Comparison of ENCODE assay signal across 18 cellular contexts in the genomic region with DNA sequence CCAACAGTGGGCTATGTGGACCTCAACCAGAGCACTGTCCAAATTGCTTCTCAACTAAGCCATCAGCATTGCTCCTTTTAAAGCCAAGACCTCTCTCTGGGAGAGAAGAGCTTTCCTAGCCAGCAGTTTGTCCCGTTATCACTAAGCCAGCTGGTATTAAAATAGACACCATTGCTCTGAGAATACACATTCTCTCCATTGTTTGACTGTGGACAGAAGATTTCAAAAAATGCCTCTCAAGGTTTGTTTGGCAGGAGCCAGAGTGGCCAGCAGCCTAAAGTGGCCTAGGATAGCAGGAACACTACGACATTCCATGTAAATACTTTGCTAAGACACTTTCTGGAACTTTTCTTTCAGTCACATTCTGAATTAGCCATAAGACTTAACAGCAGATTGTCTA. TPM values are rescaled to one million over a fixed set of nuclear protein-coding genes. Genes with fewer than 3 reads are reported as not detected.
DNase-seq lines count a peak whose midpoint lies in the region; ATAC-seq and TF ChIP-seq lines count a peak whose summit lies in the region.
"Had no signal": no experiment of that assay in that cellular context is flagged by ENCODE, and none has a peak within 500 bp of the region (broad histone marks: within the 10 kb centered on the region; RNA-seq: fewer than 3 reads in every experiment).

No MANE protein-coding gene starts in this region.

- no peaks in the 10 kb centered on the region for H3K9me3 Mint-ChIP-seq in activated naive CD4-positive, alpha-beta T cell treated with anti-CD3 and anti-CD28 coated beads, Interleukin-2, amount 50 U/mL, for 72 hours
- H3K9me3 Mint-ChIP-seq in activated naive CD4-positive, alpha-beta T cell treated with anti-CD3 and anti-CD28 coated beads, Interleukin-2, amount 10 ng/mL, durations not matched to agents 7 days and 5 days = no peaks in the 10 kb centered on the region
- H3K9me3 Mint-ChIP-seq: CD14-positive monocyte had no signal

- H3K4me3 Mint-ChIP-seq in activated naive CD4-positive, alpha-beta T cell treated with anti-CD3 and anti-CD28 coated beads, Interleukin-2, amount 10 ng/mL, durations not matched to agents 7 days and 5 days = no peak overlapping the region
- H3K4me3 Mint-ChIP-seq: CD14-positive monocyte had no signal

- TF ChIP-seq CTCF in fibroblast of the aortic adventitia (IDR thresholded peaks at IDR 0.05; ENCODE audit: insufficient read depth, low read length) = no peak
- no peak for TF ChIP-seq CTCF in left lung (IDR thresholded peaks at IDR 0.05)
- no peak for TF ChIP-seq CTCF in upper lobe of right lung (IDR thresholded peaks at IDR 0.05)

- H3K4me1 Mint-ChIP-seq in activated naive CD4-positive, alpha-beta T cell treated with anti-CD3 and anti-CD28 coated beads, Interleukin-2, amount 10 ng/mL, durations not matched to agents 7 days and 5 days = no peaks in the 10 kb centered on the region

- CTCF ChIA-PET in activated naive CD4-positive, alpha-beta T cell treated with anti-CD3 and anti-CD28 coated beads, Interleukin-2, amount 10 ng/mL, durations not matched to agents 7 days and 5 days (lab: Charles Lee) = no interaction called here

- ATAC-seq in activated naive CD4-positive, alpha-beta T cell treated with anti-CD3 and anti-CD28 coated beads, Interleukin-2, amount 50 U/mL, for 72 hours = no peak
- ATAC-seq in left lung (peak; percentile 29), upper lobe of right lung (peak; percentile 40), HG02759 (IDR thresholded peaks at IDR 0.05; ENCODE audit: unreplicated experiment) (no peak), HG02678 (IDR thresholded peaks at IDR 0.05; ENCODE audit: unreplicated experiment) (no peak), GM21367 (IDR thresholded peaks at IDR 0.05; ENCODE audit: unreplicated experiment) (no peak)
- ATAC-seq: A549 had no signal

- H3K36me3 Mint-ChIP-seq in activated naive CD4-positive, alpha-beta T cell treated with anti-CD3 and anti-CD28 coated beads, Interleukin-2, amount 50 U/mL, for 72 hours = peaks cover 0 to 4% of the 10 kb centered on the region in 2 donors
- peaks cover 35% of the 10 kb centered on the region for H3K36me3 Mint-ChIP-seq in activated naive CD4-positive, alpha-beta T cell treated with anti-CD3 and anti-CD28 coated beads, Interleukin-2, amount 10 ng/mL, durations not matched to agents 7 days and 5 days

- peak overlapping the region; percentile 46 to 48 for H3K27ac Mint-ChIP-seq in activated naive CD4-positive, alpha-beta T cell treated with anti-CD3 and anti-CD28 coated beads, Interleukin-2, amount 50 U/mL, for 72 hours
- H3K27ac Mint-ChIP-seq in activated naive CD4-positive, alpha-beta T cell treated with anti-CD3 and anti-CD28 coated beads, Interleukin-2, amount 10 ng/mL, durations not matched to agents 7 days and 5 days = no peak overlapping the region

- H3K27me3 ChIP-seq in left lung = no peaks in the 10 kb centered on the region
- no peaks in the 10 kb centered on the region for H3K27me3 ChIP-seq in upper lobe of right lung

- H3K36me3 ChIP-seq in left lung (peaks cover 0 to 81% of the 10 kb centered on the region in 2 donors), upper lobe of right lung (peaks cover 54% of the 10 kb centered on the region)

- no peak for DNase-seq in activated naive CD4-positive, alpha-beta T cell treated with anti-CD3 and anti-CD28 coated beads, Interleukin-2, amount 50 U/mL, for 72 hours (ENCODE audit: low spot score in 2 of 2)
- no peak for DNase-seq in activated naive CD4-positive, alpha-beta T cell treated with anti-CD3 and anti-CD28 coated beads, Interleukin-2, amount 10 ng/mL, durations not matched to agents 7 days and 5 days
- peak; percentile 12 for DNase-seq in fibroblast of the aortic adventitia (ENCODE audit: low read depth)
- no peak for DNase-seq in left lung
- no peak for DNase-seq in upper lobe of right lung
- DNase-seq: Caco-2, DMS53, GM23248, NCI-H1092, NCI-H1694 treated with DMSO at 0.1 percent for 48 hours, NCI-H748 treated with DMSO at 0.1 percent for 48 hours, PC-9 had no signal

- no peak overlapping the region for H3K27ac ChIP-seq in left lung
- H3K27ac ChIP-seq in upper lobe of right lung = no peak overlapping the region
- H3K27ac ChIP-seq: A549, GM23248, KMS-11, PC-9 had no signal

- intact Hi-C loops in left lung (cut with DNase I) (no loop called here), upper lobe of right lung (cut with DNase I) (no loop called here)

- H3K4me3 ChIP-seq in fibroblast of the aortic adventitia (ENCODE audit: low read depth, low read length) (no peak overlapping the region), left lung (no peak overlapping the region), upper lobe of right lung (no peak overlapping the region)
- H3K4me3 ChIP-seq: A549, GM23248, PC-9 had no signal

- H3K27me3 Mint-ChIP-seq in activated naive CD4-positive, alpha-beta T cell treated with anti-CD3 and anti-CD28 coated beads, Interleukin-2, amount 10 ng/mL, durations not matched to agents 7 days and 5 days = no peaks in the 10 kb centered on the region

- H3K9me3 ChIP-seq in left lung = no peaks in the 10 kb centered on the region
- no peaks in the 10 kb centered on the region for H3K9me3 ChIP-seq in upper lobe of right lung
- H3K9me3 ChIP-seq: A549, Caco-2 had no signal

- H3K4me1 ChIP-seq in left lung (no peaks in the 10 kb centered on the region), upper lobe of right lung (no peaks in the 10 kb centered on the region)
- H3K4me1 ChIP-seq: A549, Caco-2 had no signal

RNA-seq across cellular contexts. Expression of a gene that starts 41.3 kb away (rescaled TPM):
- 10 to 100 TPM; 36.5 to 49.5 TPM for total RNA-seq in activated naive CD4-positive, alpha-beta T cell treated with anti-CD3 and anti-CD28 coated beads, Interleukin-2, amount 50 U/mL, for 72 hours
- total RNA-seq in fibroblast of the aortic adventitia (ENCODE audit: low replicate concordance) (15.4 and 22.1 TPM in 2 replicates), left lung (10 to 100 TPM; 23.2 to 25.4 TPM), upper lobe of right lung (27.2 TPM)

RNA-seq across cellular contexts. Expression of a gene that starts 48.0 kb away (rescaled TPM):
- 100 to 1,000 TPM; 259 to 290 TPM for total RNA-seq in activated naive CD4-positive, alpha-beta T cell treated with anti-CD3 and anti-CD28 coated beads, Interleukin-2, amount 50 U/mL, for 72 hours
- 19.9 and 20.3 TPM in 2 replicates for total RNA-seq in fibroblast of the aortic adventitia (ENCODE audit: low replicate concordance)
- total RNA-seq in left lung = 10 to 100 TPM; 27.6 to 39.6 TPM
- 38.0 TPM for total RNA-seq in upper lobe of right lung

RNA-seq across cellular contexts. Expression of a gene that starts 49.0 kb away (rescaled TPM):
- total RNA-seq in activated naive CD4-positive, alpha-beta T cell treated with anti-CD3 and anti-CD28 coated beads, Interleukin-2, amount 50 U/mL, for 72 hours = 100 to 1,000 TPM; 100 to 103 TPM
- total RNA-seq in fibroblast of the aortic adventitia (ENCODE audit: low replicate concordance) (74.3 and 89.4 TPM in 2 replicates), left lung (10 to 100 TPM; 36.3 to 52.3 TPM), upper lobe of right lung (35.5 TPM)

Comparison
In these comparisons a context has a peak if more than half of its experiments do, and no peak if none do; other contexts are left out.
1. ATAC-seq: peak in left lung (single experiment) and upper lobe of right lung (single experiment); none in activated naive CD4-positive, alpha-beta T cell treated with anti-CD3 and anti-CD28 coated beads, Interleukin-2, amount 50 U/mL, for 72 hours (0 of 2), HG02759 (single experiment), HG02678 (single experiment) and GM21367 (single experiment).